In genomic region chr2:156340818-156341481, GRCh38 we compare ENCODE assay signal across 8 cellular contexts. TPM values are rescaled to one million over a fixed set of nuclear protein-coding genes. Genes with fewer than 3 reads are reported as not detected.
DNase-seq lines count a peak whose midpoint lies in the region; ATAC-seq and FAIRE-seq lines count a peak whose summit lies in the region.

No MANE protein-coding gene starts in this region.

- no peaks in the 10 kb centered on the region for H3K27me3 Mint-ChIP-seq in activated T-cell treated with anti-CD3 and anti-CD28 coated beads, Interleukin-2, amount 50 U/mL, for 24 hours
- H3K27me3 Mint-ChIP-seq in dendritic cell treated with granulocyte-macrophage colony-stimulating factor and Interleukin-4, amounts not matched to agents 40 ng/mL and 50 ng/mL, for 4 days, result no peaks in the 10 kb centered on the region

- H3K4me1 Mint-ChIP-seq in activated T-cell treated with anti-CD3 and anti-CD28 coated beads, Interleukin-2, amount 50 U/mL, for 24 hours (ENCODE audit: low read depth), result peaks cover 61% of the 10 kb centered on the region
- H3K4me1 Mint-ChIP-seq in dendritic cell treated with granulocyte-macrophage colony-stimulating factor and Interleukin-4, amounts not matched to agents 40 ng/mL and 50 ng/mL, for 4 days (ENCODE audit: low read depth), result peaks cover 19% of the 10 kb centered on the region

- peak overlapping the region; percentile 91 for H3K4me3 Mint-ChIP-seq in activated T-cell treated with anti-CD3 and anti-CD28 coated beads, Interleukin-2, amount 50 U/mL, for 24 hours
- H3K4me3 Mint-ChIP-seq in dendritic cell treated with granulocyte-macrophage colony-stimulating factor and Interleukin-4, amounts not matched to agents 40 ng/mL and 50 ng/mL, for 4 days, result peak overlapping the region; percentile 96

- H3K4me3 ChIP-seq in SJSA1 (peak overlapping the region; percentile 88), mucosa of rectum (ENCODE audit: low read length in 2 of 2) (peak overlapping the region; percentile 89 to 98)

- FAIRE-seq in urothelium cell line (lab: Jason Lieb, UNC), result peak; percentile 37

- H3K36me3 ChIP-seq in SJSA1 (peaks cover 3% of the 10 kb centered on the region), mucosa of rectum (ENCODE audit: control insufficient read depth in 2 of 2, insufficient read depth in 2 of 2, low read length in 2 of 2) (no peaks in the 10 kb centered on the region)

- peak overlapping the region; percentile 97 to 100 for H3K9ac ChIP-seq in mucosa of rectum (ENCODE audit: low read depth in 1 of 2, low read length in 2 of 2)

- peak; percentile 14 for ATAC-seq in HG03342 (IDR thresholded peaks at IDR 0.05; ENCODE audit: unreplicated experiment)

- H3K9me3 ChIP-seq in SJSA1 (replicated peaks) (no peaks in the 10 kb centered on the region), mucosa of rectum (ENCODE audit: control insufficient read depth in 2 of 2, low read length in 2 of 2) (no peaks in the 10 kb centered on the region)

- H3K27ac Mint-ChIP-seq in activated T-cell treated with anti-CD3 and anti-CD28 coated beads, Interleukin-2, amount 50 U/mL, for 24 hours, result peak overlapping the region; percentile 99
- H3K27ac Mint-ChIP-seq in dendritic cell treated with granulocyte-macrophage colony-stimulating factor and Interleukin-4, amounts not matched to agents 40 ng/mL and 50 ng/mL, for 4 days, result peak overlapping the region; percentile 100

- H3K4me1 ChIP-seq in SJSA1 (replicated peaks) (peaks cover 30% of the 10 kb centered on the region), mucosa of rectum (ENCODE audit: control insufficient read depth in 2 of 2, insufficient read depth in 2 of 2, low read length in 2 of 2) (peaks cover 27 to 36% of the 10 kb centered on the region in 2 donors)

- DNase-seq in activated T-cell treated with anti-CD3 and anti-CD28 coated beads, Interleukin-2, amount 50 U/mL, for 24 hours, result no peak
- no peak for DNase-seq in activated T-cell treated with anti-CD3 and anti-CD28 coated beads, Interleukin-2, amount 50 U/mL, for 48 hours
- no peak for DNase-seq in SJSA1 (ENCODE audit: low read depth in 1 of 2, low spot score in 2 of 2)
- DNase-seq in urothelium cell line (ENCODE audit: low spot score), result no peak
- no peak for DNase-seq in NCI-H187 (lab: John Stamatoyannopoulos, UW)

- H3K9me3 Mint-ChIP-seq in activated T-cell treated with anti-CD3 and anti-CD28 coated beads, Interleukin-2, amount 50 U/mL, for 24 hours, result no peaks in the 10 kb centered on the region
- no peaks in the 10 kb centered on the region for H3K9me3 Mint-ChIP-seq in dendritic cell treated with granulocyte-macrophage colony-stimulating factor and Interleukin-4, amounts not matched to agents 40 ng/mL and 50 ng/mL, for 4 days

- intact Hi-C loops in dendritic cell treated with granulocyte-macrophage colony-stimulating factor and Interleukin-4, amounts not matched to agents 40 ng/mL and 50 ng/mL, for 4 days (cut with micrococcal nuclease), result loop anchor here (10.0 kb wide), 1 partner anchor 646 kb away; no protein-coding TSS in a partner anchor

- H3K36me3 Mint-ChIP-seq in activated T-cell treated with anti-CD3 and anti-CD28 coated beads, Interleukin-2, amount 50 U/mL, for 24 hours (ENCODE audit: low read depth), result peaks cover 18% of the 10 kb centered on the region
- peaks cover 6% of the 10 kb centered on the region for H3K36me3 Mint-ChIP-seq in dendritic cell treated with granulocyte-macrophage colony-stimulating factor and Interleukin-4, amounts not matched to agents 40 ng/mL and 50 ng/mL, for 4 days (ENCODE audit: low read depth)

- peak overlapping the region; percentile 100 for H3K27ac ChIP-seq in SJSA1
- peak overlapping the region; percentile 100 for H3K27ac ChIP-seq in mucosa of rectum (ENCODE audit: low read depth in 2 of 2, low read length in 2 of 2)

- H3K27me3 ChIP-seq in SJSA1 (replicated peaks) (no peaks in the 10 kb centered on the region), mucosa of rectum (ENCODE audit: control insufficient read depth in 2 of 2, insufficient read depth in 2 of 2, low read length in 2 of 2) (no peaks in the 10 kb centered on the region)

RNA-seq across cellular contexts. Expression of gene NR4A2, which starts 8.4 kb away (rescaled TPM):
- 0.61 TPM in 1 of 2 replicates, not detected in the other for total RNA-seq in SJSA1 (2014; rRNA removed; shearing (Covaris generic))
